7 cellular contexts compared by ENCODE assay signal in the genomic region with DNA sequence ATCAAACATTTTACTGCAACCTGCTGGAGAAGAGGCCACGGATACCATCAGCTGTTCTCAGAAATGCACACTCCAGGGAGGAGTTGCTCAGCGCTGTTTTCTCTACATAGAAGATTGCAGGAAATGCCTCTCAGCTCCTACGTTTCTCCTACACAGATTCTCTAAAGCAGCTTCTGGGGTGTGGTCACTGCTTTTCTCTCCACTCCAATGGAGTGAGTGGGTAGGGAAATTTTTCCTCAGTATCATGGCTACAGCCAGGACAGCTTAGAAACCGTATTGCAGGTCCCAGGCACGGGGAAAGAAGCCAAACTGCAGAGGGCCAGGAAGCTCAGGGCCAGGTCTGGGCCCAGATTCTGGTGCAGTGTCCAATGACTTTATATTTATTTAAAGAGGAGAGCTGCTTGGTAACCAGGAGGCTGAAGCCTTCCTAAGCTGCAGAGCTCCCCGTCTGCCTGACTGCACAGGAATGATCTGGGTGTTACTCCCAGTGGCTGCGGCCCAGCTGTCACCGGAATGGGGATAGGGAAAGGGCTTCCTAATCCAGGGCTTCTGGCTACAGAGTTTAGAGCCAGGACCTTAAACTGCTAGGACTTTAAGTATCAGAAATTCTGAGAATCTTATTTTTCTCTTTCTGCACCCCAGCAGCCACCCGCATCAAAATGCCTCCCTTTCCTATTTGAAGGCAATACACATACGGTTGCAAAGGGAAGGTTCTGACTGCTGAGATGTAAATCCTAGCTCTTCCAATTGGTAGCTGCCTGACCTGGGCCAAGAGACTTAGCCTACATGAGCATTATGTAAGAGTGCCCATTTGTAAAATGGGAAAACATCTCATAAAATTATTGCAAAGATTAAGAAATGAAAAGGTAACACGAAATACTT. TPM values are rescaled to one million over a fixed set of nuclear protein-coding genes. Genes with fewer than 3 reads are reported as not detected.
DNase-seq lines count a peak whose midpoint lies in the region; TF ChIP-seq lines count a peak whose summit lies in the region.

No MANE protein-coding gene starts in this region.

- no peak overlapping the region for H3K27ac ChIP-seq in SK-N-MC
- H3K27ac ChIP-seq in muscle layer of colon (ENCODE audit: low read depth, low read length), result peak overlapping the region; percentile 97

- H3K4me3 ChIP-seq in HAP-1 (peak overlapping the region; percentile 81), SK-N-MC (peak overlapping the region; percentile 96), epithelial cell of proximal tubule (ENCODE audit: low read depth, low read length) (peak overlapping the region; percentile 83), muscle layer of colon (ENCODE audit: low read depth in 1 of 2, low read length in 2 of 2) (peak overlapping the region in 1 of 2 donors; percentile 67)

- H3K27me3 ChIP-seq in HAP-1 (ENCODE audit: low read depth), result no peaks in the 10 kb centered on the region
- no peaks in the 10 kb centered on the region for H3K27me3 ChIP-seq in muscle layer of colon (ENCODE audit: control insufficient read depth in 1 of 2, insufficient read depth in 2 of 2, low read length in 2 of 2)

- H3K9me3 ChIP-seq in HAP-1, result no peaks in the 10 kb centered on the region
- no peaks in the 10 kb centered on the region for H3K9me3 ChIP-seq in SK-N-MC (ENCODE audit: low read depth, low read length)
- H3K9me3 ChIP-seq in muscle layer of colon (ENCODE audit: low read length), result no peaks in the 10 kb centered on the region

- H3K9ac ChIP-seq in SK-N-MC (ENCODE audit: insufficient read length), result peak overlapping the region; percentile 69
- H3K9ac ChIP-seq in muscle layer of colon (ENCODE audit: low read length), result peak overlapping the region; percentile 78

- no peak for TF ChIP-seq CTCF in epithelial cell of proximal tubule (conservative IDR thresholded peaks at IDR 0.05; ENCODE audit: low read depth, low read length)

- DNase-seq in HAP-1 (ENCODE audit: low spot score in 2 of 2), result peak in 1 of 2 experiments; percentile 27
- DNase-seq in SK-N-MC (ENCODE audit: low read depth, low spot score), result no peak
- DNase-seq in epithelial cell of proximal tubule (ENCODE audit: low read depth), result no peak
- DNase-seq in COLO829 (ENCODE audit: low spot score), result no peak
- no peak for DNase-seq in central memory CD4-positive, alpha-beta T cell
- no peak for DNase-seq in AML-193 (lab: John Stamatoyannopoulos, UW)

- in situ Hi-C loops in HAP-1 (cut with MboI; ENCODE audit: low sequenced_read_pairs), result no loop called here

- H3K4me1 ChIP-seq in HAP-1, result peaks cover 24% of the 10 kb centered on the region
- peaks cover 51% of the 10 kb centered on the region for H3K4me1 ChIP-seq in muscle layer of colon (ENCODE audit: insufficient read depth, low read length)

- H3K36me3 ChIP-seq in HAP-1 (replicated peaks), result peaks cover 5% of the 10 kb centered on the region; the same call in 1 of the 2 replicates
- H3K36me3 ChIP-seq in SK-N-MC (ENCODE audit: insufficient read depth, low read length), result no peaks in the 10 kb centered on the region
- H3K36me3 ChIP-seq in muscle layer of colon (ENCODE audit: insufficient read depth, low read length), result no peaks in the 10 kb centered on the region

RNA-seq across cellular contexts. Expression of gene SPTAN1, which starts 1.4 kb away (rescaled TPM):
- 166 and 193 TPM in 2 replicates for total RNA-seq in epithelial cell of proximal tubule

RNA-seq across cellular contexts. Expression of gene GLE1, which starts 46.5 kb away (rescaled TPM):
- total RNA-seq in epithelial cell of proximal tubule, result 25.4 and 28.8 TPM in 2 replicates
